2 cellular contexts compared by ENCODE assay signal in the genomic region with DNA sequence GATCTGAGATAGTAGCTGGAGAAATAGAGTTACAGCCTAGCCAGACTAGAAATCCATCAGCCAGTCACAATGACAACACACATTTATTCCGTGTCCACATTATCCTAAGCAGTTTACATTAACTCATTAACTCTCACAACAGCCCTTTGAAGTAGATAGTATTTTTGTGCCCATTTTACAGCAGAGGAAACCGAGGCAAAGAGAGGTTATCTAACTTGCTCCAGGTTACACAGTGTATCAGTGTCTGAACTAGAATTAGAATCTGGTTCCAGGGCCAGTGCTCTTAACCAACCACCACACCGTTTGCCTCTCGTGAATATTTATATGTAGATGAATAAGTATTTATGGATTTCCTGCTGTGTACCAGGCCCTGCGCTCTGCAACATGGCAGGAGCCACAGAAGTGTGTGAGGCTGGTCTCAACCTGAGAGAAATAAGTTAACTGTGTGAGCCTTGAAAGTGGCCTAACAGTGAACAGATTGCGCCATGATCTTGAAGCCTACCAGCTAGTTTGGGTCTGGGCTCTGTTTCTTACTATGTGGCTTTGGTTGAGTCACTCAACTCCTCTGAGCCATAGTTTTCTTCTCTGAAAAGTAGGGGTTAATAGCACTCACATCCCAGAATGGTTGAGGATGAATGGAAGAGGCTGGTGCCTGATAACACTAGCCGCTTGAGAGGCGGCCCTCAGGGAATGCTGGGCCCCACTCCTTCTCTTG.
TF ChIP-seq lines count a peak whose summit lies in the region.

No MANE protein-coding gene starts in this region.

TF ChIP-seq in HCT116, 20 proteins besides CTCF, POLR2A, EP300 and RAD21:
- no peak for TF ChIP-seq EZH2phosphoT487 (IDR thresholded peaks at IDR 0.05; ENCODE audit: borderline replicate concordance)
- TF ChIP-seq ATF3 (IDR thresholded peaks at IDR 0.05) = no peak
- no peak for TF ChIP-seq EGR1 (IDR thresholded peaks at IDR 0.05; ENCODE audit: low read depth)
- no peak for TF ChIP-seq YY1 (IDR thresholded peaks at IDR 0.05; ENCODE audit: extremely low read depth, insufficient replicate concordance, low read depth, low read length)

TF ChIP-seq in K562, 482 proteins besides CTCF, POLR2A, EP300 and RAD21:
- TF ChIP-seq RBM25 (IDR thresholded peaks at IDR 0.05; ENCODE audit: low read depth, low read length, severe bottlenecking) (peak; percentile 77), U2AF2 (optimal IDR thresholded peaks at IDR 0.05; ENCODE audit: low read depth, low read length) (no peak), BCOR (IDR thresholded peaks at IDR 0.05) (peak; percentile 43; the same call in 1 of the 2 replicates), CEBPB (tag; IDR thresholded peaks at IDR 0.05) (peak; percentile 26; the same call in 1 of the 2 replicates)
TF ChIP-seq in K562: peak in this region for 3.
